Comparison of ENCODE assay signal across 1 cellular context in the genomic region with DNA sequence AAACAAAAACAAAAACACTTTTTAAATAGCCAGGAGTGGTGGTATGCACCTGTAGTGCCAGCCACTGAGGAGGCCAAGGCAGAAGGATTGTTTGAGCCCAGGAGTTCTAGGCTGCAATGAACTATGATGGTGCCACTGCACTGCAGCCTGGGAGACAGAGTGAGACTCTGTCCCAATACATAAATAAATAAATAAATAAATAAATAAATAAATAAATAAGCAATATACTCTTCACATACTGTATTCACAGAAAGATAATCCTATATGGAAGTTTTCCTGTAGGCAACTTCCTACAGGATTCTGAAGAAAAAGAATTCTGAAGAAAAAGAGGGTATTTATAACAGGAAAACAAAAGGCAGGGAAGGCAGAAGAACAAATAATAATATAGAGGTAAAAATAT.
TF ChIP-seq lines count a peak whose summit lies in the region.

No MANE protein-coding gene starts in this region.

TF ChIP-seq in HEK293, 187 proteins besides CTCF, POLR2A, EP300 and RAD21 (continued from another document and continues in another):
- TF ChIP-seq, protein P1, sequence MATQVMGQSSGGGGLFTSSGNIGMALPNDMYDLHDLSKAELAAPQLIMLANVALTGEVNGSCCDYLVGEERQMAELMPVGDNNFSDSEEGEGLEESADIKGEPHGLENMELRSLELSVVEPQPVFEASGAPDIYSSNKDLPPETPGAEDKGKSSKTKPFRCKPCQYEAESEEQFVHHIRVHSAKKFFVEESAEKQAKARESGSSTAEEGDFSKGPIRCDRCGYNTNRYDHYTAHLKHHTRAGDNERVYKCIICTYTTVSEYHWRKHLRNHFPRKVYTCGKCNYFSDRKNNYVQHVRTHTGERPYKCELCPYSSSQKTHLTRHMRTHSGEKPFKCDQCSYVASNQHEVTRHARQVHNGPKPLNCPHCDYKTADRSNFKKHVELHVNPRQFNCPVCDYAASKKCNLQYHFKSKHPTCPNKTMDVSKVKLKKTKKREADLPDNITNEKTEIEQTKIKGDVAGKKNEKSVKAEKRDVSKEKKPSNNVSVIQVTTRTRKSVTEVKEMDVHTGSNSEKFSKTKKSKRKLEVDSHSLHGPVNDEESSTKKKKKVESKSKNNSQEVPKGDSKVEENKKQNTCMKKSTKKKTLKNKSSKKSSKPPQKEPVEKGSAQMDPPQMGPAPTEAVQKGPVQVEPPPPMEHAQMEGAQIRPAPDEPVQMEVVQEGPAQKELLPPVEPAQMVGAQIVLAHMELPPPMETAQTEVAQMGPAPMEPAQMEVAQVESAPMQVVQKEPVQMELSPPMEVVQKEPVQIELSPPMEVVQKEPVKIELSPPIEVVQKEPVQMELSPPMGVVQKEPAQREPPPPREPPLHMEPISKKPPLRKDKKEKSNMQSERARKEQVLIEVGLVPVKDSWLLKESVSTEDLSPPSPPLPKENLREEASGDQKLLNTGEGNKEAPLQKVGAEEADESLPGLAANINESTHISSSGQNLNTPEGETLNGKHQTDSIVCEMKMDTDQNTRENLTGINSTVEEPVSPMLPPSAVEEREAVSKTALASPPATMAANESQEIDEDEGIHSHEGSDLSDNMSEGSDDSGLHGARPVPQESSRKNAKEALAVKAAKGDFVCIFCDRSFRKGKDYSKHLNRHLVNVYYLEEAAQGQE (tag by site-specific recombination; IDR thresholded peaks at IDR 0.05), result no peak
- TF ChIP-seq ZNF302 (tag by site-specific recombination; IDR thresholded peaks at IDR 0.05; ENCODE audit: low read depth), result no peak
- TF ChIP-seq ZNF558 (tag by site-specific recombination; IDR thresholded peaks at IDR 0.05), result no peak
- TF ChIP-seq ZNF221 (tag by site-specific recombination; IDR thresholded peaks at IDR 0.05; ENCODE audit: borderline replicate concordance), result no peak
- TF ChIP-seq ZNF510 (tag by site-specific recombination; IDR thresholded peaks at IDR 0.05; ENCODE audit: insufficient replicate concordance), result peak; percentile 54
- 0 out of 2 replicates have a peak, but pooled peaks have one; percentile 23 for TF ChIP-seq ZNF560 (tag by site-specific recombination; IDR thresholded peaks at IDR 0.05; ENCODE audit: borderline replicate concordance)
- TF ChIP-seq ZNF214 (tag by site-specific recombination; IDR thresholded peaks at IDR 0.05; ENCODE audit: borderline replicate concordance), result no peak
- TF ChIP-seq, protein P2, sequence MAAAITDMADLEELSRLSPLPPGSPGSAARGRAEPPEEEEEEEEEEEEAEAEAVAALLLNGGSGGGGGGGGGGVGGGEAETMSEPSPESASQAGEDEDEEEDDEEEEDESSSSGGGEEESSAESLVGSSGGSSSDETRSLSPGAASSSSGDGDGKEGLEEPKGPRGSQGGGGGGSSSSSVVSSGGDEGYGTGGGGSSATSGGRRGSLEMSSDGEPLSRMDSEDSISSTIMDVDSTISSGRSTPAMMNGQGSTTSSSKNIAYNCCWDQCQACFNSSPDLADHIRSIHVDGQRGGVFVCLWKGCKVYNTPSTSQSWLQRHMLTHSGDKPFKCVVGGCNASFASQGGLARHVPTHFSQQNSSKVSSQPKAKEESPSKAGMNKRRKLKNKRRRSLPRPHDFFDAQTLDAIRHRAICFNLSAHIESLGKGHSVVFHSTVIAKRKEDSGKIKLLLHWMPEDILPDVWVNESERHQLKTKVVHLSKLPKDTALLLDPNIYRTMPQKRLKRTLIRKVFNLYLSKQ (tag by site-specific recombination; IDR thresholded peaks at IDR 0.05; ENCODE audit: borderline replicate concordance), result no peak
- no peak for TF ChIP-seq ZNF274 (IDR thresholded peaks at IDR 0.05; ENCODE audit: low read length)
- TF ChIP-seq ZNF274 (tag by site-specific recombination; IDR thresholded peaks at IDR 0.05; ENCODE audit: borderline replicate concordance), result no peak
- TF ChIP-seq KLF9 (tag by site-specific recombination; IDR thresholded peaks at IDR 0.05; ENCODE audit: low read depth), result no peak
- TF ChIP-seq SALL2 (tag by site-specific recombination; IDR thresholded peaks at IDR 0.05; ENCODE audit: borderline replicate concordance), result no peak
- 0 out of 2 replicates have a peak, but pooled peaks have one; percentile 44 for TF ChIP-seq ZBTB8A (tag by site-specific recombination; IDR thresholded peaks at IDR 0.05)
- no peak for TF ChIP-seq ZIC2 (tag by site-specific recombination; IDR thresholded peaks at IDR 0.05)
- TF ChIP-seq SCRT1 (tag by site-specific recombination; IDR thresholded peaks at IDR 0.05; ENCODE audit: borderline replicate concordance), result no peak
- TF ChIP-seq ZNF350 (tag by site-specific recombination; IDR thresholded peaks at IDR 0.05), result no peak
- TF ChIP-seq, protein P3, sequence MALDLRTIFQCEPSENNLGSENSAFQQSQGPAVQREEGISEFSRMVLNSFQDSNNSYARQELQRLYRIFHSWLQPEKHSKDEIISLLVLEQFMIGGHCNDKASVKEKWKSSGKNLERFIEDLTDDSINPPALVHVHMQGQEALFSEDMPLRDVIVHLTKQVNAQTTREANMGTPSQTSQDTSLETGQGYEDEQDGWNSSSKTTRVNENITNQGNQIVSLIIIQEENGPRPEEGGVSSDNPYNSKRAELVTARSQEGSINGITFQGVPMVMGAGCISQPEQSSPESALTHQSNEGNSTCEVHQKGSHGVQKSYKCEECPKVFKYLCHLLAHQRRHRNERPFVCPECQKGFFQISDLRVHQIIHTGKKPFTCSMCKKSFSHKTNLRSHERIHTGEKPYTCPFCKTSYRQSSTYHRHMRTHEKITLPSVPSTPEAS (tag by site-specific recombination; IDR thresholded peaks at IDR 0.05), result no peak
- TF ChIP-seq ZNF76 (tag by site-specific recombination; IDR thresholded peaks at IDR 0.05; ENCODE audit: borderline replicate concordance, low read depth), result no peak
- TF ChIP-seq, protein P4, sequence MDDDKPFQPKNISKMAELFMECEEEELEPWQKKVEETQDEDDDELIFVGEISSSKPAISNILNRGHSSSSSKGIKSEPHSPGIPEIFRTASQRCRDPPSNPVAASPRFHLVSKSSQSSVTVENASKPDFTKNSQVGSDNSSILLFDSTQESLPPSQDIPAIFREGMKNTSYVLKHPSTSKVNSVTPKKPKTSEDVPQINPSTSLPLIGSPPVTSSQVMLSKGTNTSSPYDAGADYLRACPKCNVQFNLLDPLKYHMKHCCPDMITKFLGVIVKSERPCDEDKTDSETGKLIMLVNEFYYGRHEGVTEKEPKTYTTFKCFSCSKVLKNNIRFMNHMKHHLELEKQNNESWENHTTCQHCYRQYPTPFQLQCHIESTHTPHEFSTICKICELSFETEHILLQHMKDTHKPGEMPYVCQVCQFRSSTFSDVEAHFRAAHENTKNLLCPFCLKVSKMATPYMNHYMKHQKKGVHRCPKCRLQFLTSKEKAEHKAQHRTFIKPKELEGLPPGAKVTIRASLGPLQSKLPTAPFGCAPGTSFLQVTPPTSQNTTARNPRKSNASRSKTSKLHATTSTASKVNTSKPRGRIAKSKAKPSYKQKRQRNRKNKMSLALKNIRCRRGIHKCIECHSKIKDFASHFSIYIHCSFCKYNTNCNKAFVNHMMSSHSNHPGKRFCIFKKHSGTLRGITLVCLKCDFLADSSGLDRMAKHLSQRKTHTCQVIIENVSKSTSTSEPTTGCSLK (tag by site-specific recombination; IDR thresholded peaks at IDR 0.05), result no peak
- peak; percentile 67; the same call in 1 of the 2 replicates for TF ChIP-seq ZNF433 (tag by site-specific recombination; IDR thresholded peaks at IDR 0.05; ENCODE audit: low read depth)
- TF ChIP-seq, protein P5, sequence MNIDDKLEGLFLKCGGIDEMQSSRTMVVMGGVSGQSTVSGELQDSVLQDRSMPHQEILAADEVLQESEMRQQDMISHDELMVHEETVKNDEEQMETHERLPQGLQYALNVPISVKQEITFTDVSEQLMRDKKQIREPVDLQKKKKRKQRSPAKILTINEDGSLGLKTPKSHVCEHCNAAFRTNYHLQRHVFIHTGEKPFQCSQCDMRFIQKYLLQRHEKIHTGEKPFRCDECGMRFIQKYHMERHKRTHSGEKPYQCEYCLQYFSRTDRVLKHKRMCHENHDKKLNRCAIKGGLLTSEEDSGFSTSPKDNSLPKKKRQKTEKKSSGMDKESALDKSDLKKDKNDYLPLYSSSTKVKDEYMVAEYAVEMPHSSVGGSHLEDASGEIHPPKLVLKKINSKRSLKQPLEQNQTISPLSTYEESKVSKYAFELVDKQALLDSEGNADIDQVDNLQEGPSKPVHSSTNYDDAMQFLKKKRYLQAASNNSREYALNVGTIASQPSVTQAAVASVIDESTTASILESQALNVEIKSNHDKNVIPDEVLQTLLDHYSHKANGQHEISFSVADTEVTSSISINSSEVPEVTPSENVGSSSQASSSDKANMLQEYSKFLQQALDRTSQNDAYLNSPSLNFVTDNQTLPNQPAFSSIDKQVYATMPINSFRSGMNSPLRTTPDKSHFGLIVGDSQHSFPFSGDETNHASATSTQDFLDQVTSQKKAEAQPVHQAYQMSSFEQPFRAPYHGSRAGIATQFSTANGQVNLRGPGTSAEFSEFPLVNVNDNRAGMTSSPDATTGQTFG (tag by site-specific recombination; IDR thresholded peaks at IDR 0.05; ENCODE audit: borderline replicate concordance), result no peak
- TF ChIP-seq, protein P6, sequence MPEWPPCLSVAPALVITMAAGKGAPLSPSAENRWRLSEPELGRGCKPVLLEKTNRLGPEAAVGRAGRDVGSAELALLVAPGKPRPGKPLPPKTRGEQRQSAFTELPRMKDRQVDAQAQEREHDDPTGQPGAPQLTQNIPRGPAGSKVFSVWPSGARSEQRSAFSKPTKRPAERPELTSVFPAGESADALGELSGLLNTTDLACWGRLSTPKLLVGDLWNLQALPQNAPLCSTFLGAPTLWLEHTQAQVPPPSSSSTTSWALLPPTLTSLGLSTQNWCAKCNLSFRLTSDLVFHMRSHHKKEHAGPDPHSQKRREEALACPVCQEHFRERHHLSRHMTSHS (tag by site-specific recombination; IDR thresholded peaks at IDR 0.05), result no peak
- peak; percentile 74 for TF ChIP-seq ZNF426 (tag by site-specific recombination; IDR thresholded peaks at IDR 0.05)
- no peak for TF ChIP-seq OSR2 (tag by site-specific recombination; IDR thresholded peaks at IDR 0.05)
- no peak for TF ChIP-seq ZNF311 (tag by site-specific recombination; IDR thresholded peaks at IDR 0.05; ENCODE audit: borderline replicate concordance)
- TF ChIP-seq, protein P7, sequence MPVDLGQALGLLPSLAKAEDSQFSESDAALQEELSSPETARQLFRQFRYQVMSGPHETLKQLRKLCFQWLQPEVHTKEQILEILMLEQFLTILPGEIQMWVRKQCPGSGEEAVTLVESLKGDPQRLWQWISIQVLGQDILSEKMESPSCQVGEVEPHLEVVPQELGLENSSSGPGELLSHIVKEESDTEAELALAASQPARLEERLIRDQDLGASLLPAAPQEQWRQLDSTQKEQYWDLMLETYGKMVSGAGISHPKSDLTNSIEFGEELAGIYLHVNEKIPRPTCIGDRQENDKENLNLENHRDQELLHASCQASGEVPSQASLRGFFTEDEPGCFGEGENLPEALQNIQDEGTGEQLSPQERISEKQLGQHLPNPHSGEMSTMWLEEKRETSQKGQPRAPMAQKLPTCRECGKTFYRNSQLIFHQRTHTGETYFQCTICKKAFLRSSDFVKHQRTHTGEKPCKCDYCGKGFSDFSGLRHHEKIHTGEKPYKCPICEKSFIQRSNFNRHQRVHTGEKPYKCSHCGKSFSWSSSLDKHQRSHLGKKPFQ (tag by site-specific recombination; IDR thresholded peaks at IDR 0.05), result no peak
- no peak for TF ChIP-seq REPIN1 (tag by site-specific recombination; IDR thresholded peaks at IDR 0.05; ENCODE audit: low read depth)
- no peak for TF ChIP-seq ZBTB17 (tag by site-specific recombination; IDR thresholded peaks at IDR 0.05)
- TF ChIP-seq MZF1 (tag by site-specific recombination; IDR thresholded peaks at IDR 0.05; ENCODE audit: borderline replicate concordance), result no peak
- no peak for TF ChIP-seq ZNF266 (tag by site-specific recombination; IDR thresholded peaks at IDR 0.05; ENCODE audit: low read depth)
- peak; percentile 73 for TF ChIP-seq ZNF555 (tag by site-specific recombination; conservative IDR thresholded peaks at IDR 0.05)
- TF ChIP-seq, protein P8, sequence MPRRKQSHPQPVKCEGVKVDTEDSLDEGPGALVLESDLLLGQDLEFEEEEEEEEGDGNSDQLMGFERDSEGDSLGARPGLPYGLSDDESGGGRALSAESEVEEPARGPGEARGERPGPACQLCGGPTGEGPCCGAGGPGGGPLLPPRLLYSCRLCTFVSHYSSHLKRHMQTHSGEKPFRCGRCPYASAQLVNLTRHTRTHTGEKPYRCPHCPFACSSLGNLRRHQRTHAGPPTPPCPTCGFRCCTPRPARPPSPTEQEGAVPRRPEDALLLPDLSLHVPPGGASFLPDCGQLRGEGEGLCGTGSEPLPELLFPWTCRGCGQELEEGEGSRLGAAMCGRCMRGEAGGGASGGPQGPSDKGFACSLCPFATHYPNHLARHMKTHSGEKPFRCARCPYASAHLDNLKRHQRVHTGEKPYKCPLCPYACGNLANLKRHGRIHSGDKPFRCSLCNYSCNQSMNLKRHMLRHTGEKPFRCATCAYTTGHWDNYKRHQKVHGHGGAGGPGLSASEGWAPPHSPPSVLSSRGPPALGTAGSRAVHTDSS (tag by site-specific recombination; IDR thresholded peaks at IDR 0.05), result no peak
- no peak for TF ChIP-seq ZNF248 (tag by site-specific recombination; IDR thresholded peaks at IDR 0.05)
- TF ChIP-seq ZNF785 (tag by site-specific recombination; IDR thresholded peaks at IDR 0.05), result no peak
- TF ChIP-seq, protein P9, sequence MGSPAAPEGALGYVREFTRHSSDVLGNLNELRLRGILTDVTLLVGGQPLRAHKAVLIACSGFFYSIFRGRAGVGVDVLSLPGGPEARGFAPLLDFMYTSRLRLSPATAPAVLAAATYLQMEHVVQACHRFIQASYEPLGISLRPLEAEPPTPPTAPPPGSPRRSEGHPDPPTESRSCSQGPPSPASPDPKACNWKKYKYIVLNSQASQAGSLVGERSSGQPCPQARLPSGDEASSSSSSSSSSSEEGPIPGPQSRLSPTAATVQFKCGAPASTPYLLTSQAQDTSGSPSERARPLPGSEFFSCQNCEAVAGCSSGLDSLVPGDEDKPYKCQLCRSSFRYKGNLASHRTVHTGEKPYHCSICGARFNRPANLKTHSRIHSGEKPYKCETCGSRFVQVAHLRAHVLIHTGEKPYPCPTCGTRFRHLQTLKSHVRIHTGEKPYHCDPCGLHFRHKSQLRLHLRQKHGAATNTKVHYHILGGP (tag by site-specific recombination; IDR thresholded peaks at IDR 0.05), result no peak
- TF ChIP-seq, protein P10, sequence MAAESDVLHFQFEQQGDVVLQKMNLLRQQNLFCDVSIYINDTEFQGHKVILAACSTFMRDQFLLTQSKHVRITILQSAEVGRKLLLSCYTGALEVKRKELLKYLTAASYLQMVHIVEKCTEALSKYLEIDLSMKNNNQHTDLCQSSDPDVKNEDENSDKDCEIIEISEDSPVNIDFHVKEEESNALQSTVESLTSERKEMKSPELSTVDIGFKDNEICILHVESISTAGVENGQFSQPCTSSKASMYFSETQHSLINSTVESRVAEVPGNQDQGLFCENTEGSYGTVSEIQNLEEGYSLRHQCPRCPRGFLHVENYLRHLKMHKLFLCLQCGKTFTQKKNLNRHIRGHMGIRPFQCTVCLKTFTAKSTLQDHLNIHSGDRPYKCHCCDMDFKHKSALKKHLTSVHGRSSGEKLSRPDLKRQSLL (tag by site-specific recombination; IDR thresholded peaks at IDR 0.05), result no peak
- TF ChIP-seq ZBTB20 (tag by site-specific recombination; IDR thresholded peaks at IDR 0.05), result no peak
- TF ChIP-seq ZNF394 (tag by site-specific recombination; IDR thresholded peaks at IDR 0.05; ENCODE audit: borderline replicate concordance), result no peak; the same call in 1 of the 2 replicates
